ENCODE assay signal across 13 cellular contexts in genomic region chr4:185638548-185639301, GRCh38.
DNase-seq lines count a peak whose midpoint lies in the region; ATAC-seq and TF ChIP-seq lines count a peak whose summit lies in the region.
"Had no signal": no experiment of that assay in that cellular context is flagged by ENCODE, and none has a peak within 500 bp of the region (broad histone marks: within the 10 kb centered on the region; RNA-seq: fewer than 3 reads in every experiment).

No MANE protein-coding gene starts in this region.

- no peak overlapping the region for H2BK5ac ChIP-seq in H9 (ENCODE audit: insufficient read length, low read length)

- no peak overlapping the region; a peak in 1 of 7 replicates for H3K27ac Mint-ChIP-seq in H9
- no peak overlapping the region for H3K27ac Mint-ChIP-seq in stimulated activated naive B cell treated with anti-CD40 and anti-IgM and Interleukin-4, amounts not matched to agents 10 μg/mL and 1 μg/mL and 100 μg/mL, for 72 hours
- H3K27ac Mint-ChIP-seq: B cell; effector memory CD8-positive, alpha-beta T cell had no signal

- no peak overlapping the region for H3K4ac ChIP-seq in H9 (ENCODE audit: low read depth, low read length)

- H3K36me3 ChIP-seq in ACC112 (ENCODE audit: insufficient read depth, low read length) (peaks cover 8% of the 10 kb centered on the region; the same call in 1 of the 2 replicates), heart left ventricle (peaks cover 0 to 94% (median 41%) of the 10 kb centered on the region in 9 donors), psoas muscle (ENCODE audit: insufficient read depth in 1 of 2, low read depth in 1 of 2) (no peaks in the 10 kb centered on the region)

- no peak overlapping the region for H2BK120ac ChIP-seq in H9 (ENCODE audit: low read depth, low read length, poor library complexity, severe bottlenecking)

- peaks cover 3% of the 10 kb centered on the region in 2 experiments; a peak in 3 of 5 replicates for H3K9me3 Mint-ChIP-seq in H9
- H3K9me3 Mint-ChIP-seq in stimulated activated naive B cell treated with anti-CD40 and anti-IgM and Interleukin-4, amounts not matched to agents 10 μg/mL and 1 μg/mL and 100 μg/mL, for 72 hours, result no peaks in the 10 kb centered on the region
- H3K9me3 Mint-ChIP-seq: effector memory CD8-positive, alpha-beta T cell had no signal

- H3K4me3 Mint-ChIP-seq in H9, result peak overlapping the region in 1 of 2 experiments; percentile 44; a peak in 2 of 5 replicates
- H3K4me3 Mint-ChIP-seq in stimulated activated naive B cell treated with anti-CD40 and anti-IgM and Interleukin-4, amounts not matched to agents 10 μg/mL and 1 μg/mL and 100 μg/mL, for 72 hours, result no peak overlapping the region
- H3K4me3 Mint-ChIP-seq: B cell; effector memory CD8-positive, alpha-beta T cell had no signal

- DNase-seq in H9 (peak; percentile 39), heart left ventricle (peak in 2 of 5 donors; percentile 40 to 62), psoas muscle (peak; percentile 23 to 64), SKM-1 (lab: John Stamatoyannopoulos, UW; ENCODE audit: unreplicated experiment) (no peak), posterior cingulate gyrus (no peak)
- DNase-seq in stimulated activated naive B cell treated with anti-CD40 and anti-IgM and Interleukin-4, amounts not matched to agents 10 μg/mL and 1 μg/mL and 100 μg/mL, for 72 hours, result no peak
- no peak for DNase-seq in stimulated activated CD4-positive, alpha-beta T cell treated with anti-CD3 and anti-CD28 coated beads, Interleukin-15, amount 100 ng/mL, for 24 hours
- DNase-seq: activated T-cell treated with anti-CD3 and anti-CD28 coated beads for 4 hours; effector memory CD8-positive, alpha-beta T cell; hippocampal formation had no signal

- peak overlapping the region; percentile 10 for H3K4me3 ChIP-seq in ACC112 (ENCODE audit: low read depth, low read length)
- no peak overlapping the region for H3K4me3 ChIP-seq in heart left ventricle
- peak overlapping the region; percentile 31 for H3K4me3 ChIP-seq in psoas muscle
- H3K4me3 ChIP-seq: K562 had no signal

- H4K20me1 ChIP-seq in H9 (ENCODE audit: control insufficient read depth, insufficient read depth, insufficient read length), result no peaks in the 10 kb centered on the region

- H3K79me2 ChIP-seq in ACC112 (ENCODE audit: control insufficient read depth, insufficient read depth, low read length, unreplicated experiment) (no peaks in the 10 kb centered on the region), H9 (ENCODE audit: insufficient read depth, low read length) (no peaks in the 10 kb centered on the region)

- H4K91ac ChIP-seq in H9 (ENCODE audit: insufficient read length, low read depth, low read length), result no peak overlapping the region

- no peak for TF ChIP-seq POLR2A in heart left ventricle (IDR thresholded peaks at IDR 0.05)

- H3K4me2 ChIP-seq in H9 (ENCODE audit: insufficient read depth, insufficient read length, low read length), result no peak overlapping the region

- ATAC-seq in heart left ventricle, result peak in 3 of 4 donors; percentile 32 to 48 (median 40)
- peak in 3 of 4 donors; percentile 42 to 75 (median 73) for ATAC-seq in psoas muscle
- no peak for ATAC-seq in stimulated activated naive B cell treated with anti-CD40 and anti-IgM and Interleukin-4, amounts not matched to agents 10 μg/mL and 1 μg/mL and 100 μg/mL, for 72 hours (replicated peaks)
- ATAC-seq: effector memory CD8-positive, alpha-beta T cell; K562 had no signal

- H3K23me2 ChIP-seq in H9 (ENCODE audit: insufficient read length, low read depth, low read length, poor library complexity, severe bottlenecking), result peaks cover 6% of the 10 kb centered on the region

- H3T11ph ChIP-seq in H9 (ENCODE audit: low read length), result no peak overlapping the region

- H2AFZ ChIP-seq in ACC112 (ENCODE audit: low read length, unreplicated experiment) (peak overlapping the region; percentile 19), H9 (ENCODE audit: low read length) (no peak overlapping the region)

- H3K4me1 ChIP-seq in ACC112 (ENCODE audit: control insufficient read depth, insufficient read depth, low read length, unreplicated experiment), result no peaks in the 10 kb centered on the region
- 0 out of 2 replicates have a peak, but pooled peaks cover 2% of the 10 kb centered on the region for H3K4me1 ChIP-seq in H9 (ENCODE audit: insufficient read depth, low read length)
- peaks cover 0 to 14% (median 0%) of the 10 kb centered on the region in 12 donors for H3K4me1 ChIP-seq in heart left ventricle
- H3K4me1 ChIP-seq in psoas muscle, result peaks cover 8% of the 10 kb centered on the region

- H3K27me3 Mint-ChIP-seq in H9 (ENCODE audit: low read depth), result no peaks in the 10 kb centered on the region
- H3K27me3 Mint-ChIP-seq in stimulated activated naive B cell treated with anti-CD40 and anti-IgM and Interleukin-4, amounts not matched to agents 10 μg/mL and 1 μg/mL and 100 μg/mL, for 72 hours, result peaks cover 33 to 41% of the 10 kb centered on the region in 2 donors

- H2BK12ac ChIP-seq in H9 (ENCODE audit: insufficient read length, low read depth, low read length), result no peak overlapping the region

- H2BK15ac ChIP-seq in H9 (ENCODE audit: low read depth, low read length), result no peak overlapping the region

- no peak overlapping the region for H3K9ac ChIP-seq in H9 (ENCODE audit: extremely low read depth, insufficient read length, low read length)

- H3K27ac ChIP-seq in ACC112 (ENCODE audit: low read depth, low read length), result no peak overlapping the region
- no peak overlapping the region for H3K27ac ChIP-seq in H9 (ENCODE audit: insufficient read length, low read depth, low read length)
- peak overlapping the region in 1 of 12 donors; percentile 71 for H3K27ac ChIP-seq in heart left ventricle
- no peak overlapping the region for H3K27ac ChIP-seq in psoas muscle

- WGBS in H9 (ENCODE audit: extremely low coverage, insufficient read length, low lambda C conversion rate), result no CpG with 5 or more reads among the region's 41 CpGs
- 42 to 68% (median 50%) methylated on average over 38 to 41 of the region's 41 CpGs for WGBS in heart left ventricle, 4 donors
- 26 to 40% (median 30%) methylated on average over 41 of the region's 41 CpGs for WGBS in psoas muscle, 3 donors

- intact Hi-C loops in heart left ventricle (cut with DNase I), result loop anchor here in 1 of 10 donors (5.0 kb wide), 1 partner anchor 399 kb away; no protein-coding TSS in a partner anchor
- intact Hi-C loops in psoas muscle (cut with DNase I), result loop anchor here in 1 of 2 donors (2.0 kb wide), 1 partner anchor 398 kb away; no protein-coding TSS in a partner anchor
- intact Hi-C loops in posterior cingulate gyrus (cut with DNase I), result no loop called here

- no peak overlapping the region for H4K8ac ChIP-seq in H9 (replicated peaks; ENCODE audit: insufficient read length, low read depth, low read length)

- no peaks in the 10 kb centered on the region for H3K27me3 ChIP-seq in ACC112 (ENCODE audit: insufficient read depth, low read length)
- H3K27me3 ChIP-seq in H9 (ENCODE audit: insufficient read depth, low read length), result no peaks in the 10 kb centered on the region; the same call in 1 of the 2 replicates
- peaks cover 0 to 5% (median 0%) of the 10 kb centered on the region in 9 donors for H3K27me3 ChIP-seq in heart left ventricle
- peaks cover 0 to 2% (median 0%) of the 10 kb centered on the region in 3 donors for H3K27me3 ChIP-seq in psoas muscle (ENCODE audit: insufficient read depth in 3 of 3, low read length in 2 of 3)

- peaks cover 33 to 37% of the 10 kb centered on the region in 2 experiments for H3K4me1 Mint-ChIP-seq in H9
- peaks cover 5 to 7% of the 10 kb centered on the region in 2 donors for H3K4me1 Mint-ChIP-seq in stimulated activated naive B cell treated with anti-CD40 and anti-IgM and Interleukin-4, amounts not matched to agents 10 μg/mL and 1 μg/mL and 100 μg/mL, for 72 hours

- peak overlapping the region; percentile 73 for H3K14ac ChIP-seq in H9 (ENCODE audit: insufficient read depth, low read length)

- no peak overlapping the region for H2BK20ac ChIP-seq in H9 (ENCODE audit: low read depth, low read length, poor library complexity, severe bottlenecking)

- no peak overlapping the region for H3K56ac ChIP-seq in H9 (ENCODE audit: insufficient read length, low read depth, low read length)

- no peak for TF ChIP-seq CTCF in H9 (conservative IDR thresholded peaks at IDR 0.05)
- TF ChIP-seq CTCF in heart left ventricle (IDR thresholded peaks at IDR 0.05), result no peak
- no peak for TF ChIP-seq CTCF in psoas muscle (IDR thresholded peaks at IDR 0.05)

- H3K9me3 ChIP-seq in H9 (ENCODE audit: control insufficient read depth, low read depth, low read length), result no peaks in the 10 kb centered on the region
- peaks cover 0 to 10% (median 3%) of the 10 kb centered on the region in 12 donors for H3K9me3 ChIP-seq in heart left ventricle
- H3K9me3 ChIP-seq in psoas muscle, result peaks cover 9% of the 10 kb centered on the region

- H3K79me1 ChIP-seq in H9 (ENCODE audit: insufficient read depth, low read depth, low read length, poor library complexity, severe bottlenecking), result no peaks in the 10 kb centered on the region

- no peak overlapping the region for H4K5ac ChIP-seq in H9 (ENCODE audit: insufficient read length, low read depth, low read length)

- H2AK5ac ChIP-seq in H9 (ENCODE audit: insufficient read length, low read length), result no peak overlapping the region

- no peak overlapping the region for H3K18ac ChIP-seq in H9 (ENCODE audit: insufficient read length, low read depth, low read length)

- H3K36me3 Mint-ChIP-seq in H9 (ENCODE audit: insufficient read depth in 1 of 3, low read depth in 3 of 3), result peaks cover 3 to 15% (median 12%) of the 10 kb centered on the region in 3 experiments; a peak in 6 of 7 replicates
- H3K36me3 Mint-ChIP-seq in stimulated activated naive B cell treated with anti-CD40 and anti-IgM and Interleukin-4, amounts not matched to agents 10 μg/mL and 1 μg/mL and 100 μg/mL, for 72 hours, result no peaks in the 10 kb centered on the region

- H3K23ac ChIP-seq in H9 (ENCODE audit: insufficient read length, low read depth, low read length), result no peak overlapping the region

Comparison
In these comparisons a context has a peak if more than half of its experiments do, and no peak if none do; other contexts are left out.
1. H3K4me3 ChIP-seq: peak in ACC112 (single experiment) and psoas muscle (single experiment); none in heart left ventricle (0 of 12).
2. DNase-seq: peak in H9 (single experiment) and psoas muscle (2 of 2); none in SKM-1 (single experiment), stimulated activated naive B cell treated with anti-CD40 and anti-IgM and Interleukin-4, amounts not matched to agents 10 μg/mL and 1 μg/mL and 100 μg/mL, for 72 hours (single experiment), posterior cingulate gyrus (0 of 10) and stimulated activated CD4-positive, alpha-beta T cell treated with anti-CD3 and anti-CD28 coated beads, Interleukin-15, amount 100 ng/mL, for 24 hours (single experiment).
3. ATAC-seq: peak in heart left ventricle (3 of 4) and psoas muscle (3 of 4); none in stimulated activated naive B cell treated with anti-CD40 and anti-IgM and Interleukin-4, amounts not matched to agents 10 μg/mL and 1 μg/mL and 100 μg/mL, for 72 hours (0 of 2).